In genomic region chr3:37777835-37778234, GRCh38 we compare ENCODE assay signal across 9 cellular contexts.
"Had no signal": no experiment of that assay in that cellular context is flagged by ENCODE, and none has a peak within 500 bp of the region (broad histone marks: within the 10 kb centered on the region; RNA-seq: fewer than 3 reads in every experiment).

No MANE protein-coding gene starts in this region.

- H3K9ac ChIP-seq: GM23248 had no signal

- H3K27ac Mint-ChIP-seq: H9, HFFc6, IgD-negative memory B cell had no signal

- H3K36me3 Mint-ChIP-seq: IgD-negative memory B cell had no signal

- H3K27ac ChIP-seq: GM23248, HL-60 had no signal

- H3K4me3 Mint-ChIP-seq: H9, HFFc6, IgD-negative memory B cell had no signal

- ATAC-seq: HepG2 had no signal

- H3K4me3 ChIP-seq: GM23248 had no signal

- H2AFZ ChIP-seq: GM23248 had no signal

- FAIRE-seq: H54, HepG2 had no signal

- DNase-seq: GM23248, GOT3, H9, HCEC 1CT, HFFc6 had no signal

- H3K27me3 Mint-ChIP-seq: IgD-negative memory B cell had no signal

- H3K4me1 Mint-ChIP-seq: IgD-negative memory B cell had no signal
